In genomic region chr1:169915150-169915549, GRCh38 we compare ENCODE assay signal across 23 cellular contexts. TPM values are rescaled to one million over a fixed set of nuclear protein-coding genes. Genes with fewer than 3 reads are reported as not detected.
A peak's percentile ranks its signal among the peaks of the same experiment; 100 is the strongest.
DNase-seq lines count a peak whose midpoint lies in the region; ATAC-seq and TF ChIP-seq lines count a peak whose summit lies in the region.
"Had no signal": no experiment of that assay in that cellular context is flagged by ENCODE, and none has a peak within 500 bp of the region (broad histone marks: within the 10 kb centered on the region; RNA-seq: fewer than 3 reads in every experiment).

No MANE protein-coding gene starts in this region.

- no peaks in the 10 kb centered on the region for H3K36me3 ChIP-seq in mammary epithelial cell (ENCODE audit: insufficient read depth, low read length)
- H3K36me3 ChIP-seq: BE2C, prostate gland, thoracic aorta had no signal

- H2AFZ ChIP-seq in mammary epithelial cell (ENCODE audit: low read depth, low read length), result no peak overlapping the region

- DNase-seq in MCF 10A (ENCODE audit: unreplicated experiment), result no peak
- no peak for DNase-seq in mammary epithelial cell
- DNase-seq in RWPE1 (ENCODE audit: low spot score), result no peak
- DNase-seq in epithelial cell of prostate (ENCODE audit: low read depth, low spot score), result no peak
- no peak for DNase-seq in activated gamma-delta T cell (lab: John Stamatoyannopoulos, UW)
- no peak for DNase-seq in activated T-cell treated with anti-CD3 and anti-CD28 coated beads, Interleukin-2, amount 50 U/mL, for 72 hours
- DNase-seq in 8988T, result no peak
- DNase-seq: activated B cell treated with CpG ODN at 0.5 μM for 24 hours; activated CD4-positive, alpha-beta T cell treated with anti-CD3 and anti-CD28 coated beads, Interleukin-2, amount 50 U/mL, for 4 hours; activated naive CD4-positive, alpha-beta T cell treated with anti-CD3 and anti-CD28 coated beads, Interleukin-2, amount 50 U/mL, for 16 hours; BE2C; cortex of kidney; endodermal cell; GDM1; hippocampal formation; NCI-H1694; NCI-H510A treated with DMSO at 0.1 percent for 48 hours; Peyer's patch had no signal

- in situ Hi-C loops in mammary epithelial cell (cut with MboI; ENCODE audit: low sequenced_read_pairs in 2 of 2), result no loop called here

- peaks cover 6% of the 10 kb centered on the region for H3K4me1 ChIP-seq in mammary epithelial cell (ENCODE audit: insufficient read depth, low read length)
- H3K4me1 ChIP-seq: BE2C, left lung, Peyer's patch, prostate gland had no signal

- 93% methylated on average over 11 of the region's 15 CpGs for WGBS in mammary epithelial cell (ENCODE audit: low coverage, missing lambda C conversion rate)

- no peaks in the 10 kb centered on the region for H3K9me3 Mint-ChIP-seq in MCF 10A (ENCODE audit: unreplicated experiment)
- H3K9me3 Mint-ChIP-seq in activated T-cell treated with anti-CD3 and anti-CD28 coated beads, Interleukin-2, amount 50 U/mL, for 72 hours, result no peaks in the 10 kb centered on the region
- H3K9me3 Mint-ChIP-seq: endodermal cell; stimulated activated naive CD8-positive, alpha-beta T cell treated with anti-CD3 and anti-CD28 coated beads, Interleukin-15, Interleukin-2, amounts not matched to agents 100 ng/mL and 50 ng/mL, for 24 hours had no signal

- CTCF ChIA-PET in MCF 10A (lab: Yijun Ruan, JAX), result interaction anchor here (0.6 to 2.2 kb wide), 4 partner anchors 12 to 114 kb away, joined by 3 to 11 read pairs (median 4); no protein-coding TSS in a partner anchor
- CTCF ChIA-PET in mammary epithelial cell (lab: Charles Lee; ENCODE audit: low non-redundant PET), result no interaction called here
- CTCF ChIA-PET in RWPE1 (lab: Yijun Ruan, JAX), result interaction anchor here (0.6 kb wide), 1 partner anchor 21 kb away, joined by 3 read pairs; the partner anchor contains the start of gene SCYL3

- H3K9ac ChIP-seq in mammary epithelial cell (ENCODE audit: insufficient read depth, low read length), result no peak overlapping the region

- H3K36me3 Mint-ChIP-seq in MCF 10A (ENCODE audit: insufficient read depth, unreplicated experiment), result no peaks in the 10 kb centered on the region
- H3K36me3 Mint-ChIP-seq in activated T-cell treated with anti-CD3 and anti-CD28 coated beads, Interleukin-2, amount 50 U/mL, for 72 hours (ENCODE audit: insufficient read depth in 2 of 2), result no peaks in the 10 kb centered on the region

- no TSS peak for BruUV-seq in MCF 10A (replicated peaks; lab: Mats Ljungman, UMichigan)
- no TSS peak for BruUV-seq in mammary epithelial cell (replicated peaks; lab: Mats Ljungman, UMichigan)

- no peaks in the 10 kb centered on the region for H4K20me1 ChIP-seq in mammary epithelial cell (ENCODE audit: insufficient read depth, low read length)

- no peaks in the 10 kb centered on the region for H3K79me2 ChIP-seq in mammary epithelial cell (ENCODE audit: insufficient read depth, low read length)

- H3K27ac ChIP-seq in mammary epithelial cell (ENCODE audit: insufficient read depth, low read depth, low read length) (no peak overlapping the region), RWPE1 (peak overlapping the region; percentile 54; the same call in 1 of the 2 replicates), epithelial cell of prostate (peak overlapping the region; percentile 5)
- H3K27ac ChIP-seq: left lung, Peyer's patch, prostate gland, thoracic aorta had no signal

- H3K4me3 Mint-ChIP-seq in MCF 10A (ENCODE audit: unreplicated experiment), result no peak overlapping the region
- H3K4me3 Mint-ChIP-seq in activated T-cell treated with anti-CD3 and anti-CD28 coated beads, Interleukin-2, amount 50 U/mL, for 72 hours, result peak overlapping the region in 1 of 2 donors; percentile 16
- H3K4me3 Mint-ChIP-seq: activated B cell treated with CpG ODN at 0.5 μM for 24 hours; endodermal cell; stimulated activated naive CD8-positive, alpha-beta T cell treated with anti-CD3 and anti-CD28 coated beads, Interleukin-15, Interleukin-2, amounts not matched to agents 100 ng/mL and 50 ng/mL, for 24 hours had no signal

- ATAC-seq in activated T-cell treated with anti-CD3 and anti-CD28 coated beads, Interleukin-2, amount 50 U/mL, for 72 hours (replicated peaks in 1 of 2), result no peak
- no peak for ATAC-seq in GM18907 (IDR thresholded peaks at IDR 0.05; ENCODE audit: unreplicated experiment)

- H3K4me2 ChIP-seq in mammary epithelial cell (ENCODE audit: insufficient read depth, low read depth, low read length), result no peak overlapping the region

- H3K9me3 ChIP-seq in mammary epithelial cell (replicated peaks; ENCODE audit: insufficient read depth, low read length), result no peaks in the 10 kb centered on the region
- H3K9me3 ChIP-seq: BE2C, left lung, Peyer's patch, prostate gland, thoracic aorta had no signal

- peaks cover 21% of the 10 kb centered on the region for H3K4me1 Mint-ChIP-seq in MCF 10A (ENCODE audit: insufficient read depth, unreplicated experiment)
- peaks cover 24% of the 10 kb centered on the region for H3K4me1 Mint-ChIP-seq in activated T-cell treated with anti-CD3 and anti-CD28 coated beads, Interleukin-2, amount 50 U/mL, for 72 hours (ENCODE audit: low read depth)

- dilution Hi-C loops in mammary epithelial cell (cut with HindIII; ENCODE audit: low sequenced_read_pairs), result no loop called here

- TF ChIP-seq CTCF in MCF 10A (IDR thresholded peaks at IDR 0.05; ENCODE audit: unreplicated experiment), result no peak
- no peak for TF ChIP-seq CTCF in mammary epithelial cell (conservative IDR thresholded peaks at IDR 0.05 in 1 of 2, IDR thresholded peaks at IDR 0.05 in 1 of 2; ENCODE audit: extremely low read depth in 1 of 2, insufficient read depth in 1 of 2, low read depth in 1 of 2, low read length in 2 of 2)
- TF ChIP-seq CTCF in RWPE1 (conservative IDR thresholded peaks at IDR 0.05; ENCODE audit: low read depth), result no peak

- H3K27me3 Mint-ChIP-seq in MCF 10A (ENCODE audit: insufficient read depth, unreplicated experiment), result no peaks in the 10 kb centered on the region
- H3K27me3 Mint-ChIP-seq in activated T-cell treated with anti-CD3 and anti-CD28 coated beads, Interleukin-2, amount 50 U/mL, for 72 hours (ENCODE audit: low read depth), result no peaks in the 10 kb centered on the region
- H3K27me3 Mint-ChIP-seq: activated B cell treated with CpG ODN at 0.5 μM for 24 hours; stimulated activated naive CD8-positive, alpha-beta T cell treated with anti-CD3 and anti-CD28 coated beads, Interleukin-15, Interleukin-2, amounts not matched to agents 100 ng/mL and 50 ng/mL, for 24 hours had no signal

- POLR2A ChIA-PET in MCF 10A (lab: Yijun Ruan, JAX) (interaction anchor here (1.1 to 1.3 kb wide), 2 partner anchors 21 to 22 kb away, joined by 5 to 7 read pairs; partner anchors contain the start of gene SCYL3), RWPE1 (lab: Yijun Ruan, JAX; ENCODE audit: low non-redundant PET) (no interaction called here)

- intact Hi-C loops in MCF 10A (cut with micrococcal nuclease) (no loop called here), mammary epithelial cell (cut with micrococcal nuclease) (no loop called here)

- no peak overlapping the region for H3K4me3 ChIP-seq in mammary epithelial cell (replicated peaks in 1 of 3; ENCODE audit: insufficient read depth in 1 of 3, low read depth in 2 of 3, low read length in 3 of 3)
- H3K4me3 ChIP-seq: left lung, Peyer's patch, prostate gland, thoracic aorta had no signal

- peak overlapping the region; percentile 61 for H3K27ac Mint-ChIP-seq in MCF 10A (ENCODE audit: low read depth, unreplicated experiment)
- no peak overlapping the region for H3K27ac Mint-ChIP-seq in activated T-cell treated with anti-CD3 and anti-CD28 coated beads, Interleukin-2, amount 50 U/mL, for 72 hours
- H3K27ac Mint-ChIP-seq: activated B cell treated with CpG ODN at 0.5 μM for 24 hours; endodermal cell; stimulated activated naive CD8-positive, alpha-beta T cell treated with anti-CD3 and anti-CD28 coated beads, Interleukin-15, Interleukin-2, amounts not matched to agents 100 ng/mL and 50 ng/mL, for 24 hours had no signal

- no peaks in the 10 kb centered on the region for H3K27me3 ChIP-seq in mammary epithelial cell (ENCODE audit: insufficient read depth, low read length)
- H3K27me3 ChIP-seq: BE2C, left lung, Peyer's patch had no signal

RNA-seq across cellular contexts. Expression of gene SCYL3, which starts 21.5 kb away (rescaled TPM):
- total RNA-seq in MCF 10A (2022) (7.4 and 9.3 TPM in 2 replicates), mammary epithelial cell (1 to 10 TPM; 4.8 to 9.5 TPM)
- polyA plus RNA-seq in mammary epithelial cell, result 3.0 TPM
- 5.3 TPM for polyA minus RNA-seq in mammary epithelial cell
- 10 to 100 TPM; 17.9 to 19.1 TPM for total RNA-seq in activated T-cell treated with anti-CD3 and anti-CD28 coated beads, Interleukin-2, amount 50 U/mL, for 72 hours
